19 cellular contexts compared by ENCODE assay signal in genomic region chr13:75802161-75802560, GRCh38.
DNase-seq lines count a peak whose midpoint lies in the region; ATAC-seq and TF ChIP-seq lines count a peak whose summit lies in the region.
"Had no signal": no experiment of that assay in that cellular context is flagged by ENCODE, and none has a peak within 500 bp of the region (broad histone marks: within the 10 kb centered on the region; RNA-seq: fewer than 3 reads in every experiment).

No MANE protein-coding gene starts in this region.

- H3F3A ChIP-seq in smooth muscle cell (ENCODE audit: low read depth), result peaks cover 8% of the 10 kb centered on the region

- no peaks in the 10 kb centered on the region for H3K36me3 ChIP-seq in endodermal cell (ENCODE audit: control insufficient read depth, insufficient read depth, low read length)
- peaks cover 33% of the 10 kb centered on the region for H3K36me3 ChIP-seq in smooth muscle cell (ENCODE audit: low read depth)

- H3K4me3 Mint-ChIP-seq in activated T-cell treated with anti-CD3 and anti-CD28 coated beads, Interleukin-2, amount 50 U/mL, for 24 hours, result peak overlapping the region; percentile 13
- H3K4me3 Mint-ChIP-seq in endodermal cell, result no peak overlapping the region
- H3K4me3 Mint-ChIP-seq in natural killer cell treated with Interleukin-12 subunit alpha and Interleukin-12 subunit beta and Interleukin-15 and Interleukin-18, amount 100 ng/mL, for 72 hours, result no peak overlapping the region
- H3K4me3 Mint-ChIP-seq: nephron had no signal

- no peak overlapping the region for H3K9ac ChIP-seq in endodermal cell (ENCODE audit: extremely low read depth, low read length, poor library complexity, severe bottlenecking)
- no peak overlapping the region for H3K9ac ChIP-seq in smooth muscle cell (ENCODE audit: low read depth)

- H3K27me3 ChIP-seq in endodermal cell (ENCODE audit: control insufficient read depth, insufficient read depth, low read length, poor library complexity, severe bottlenecking) (no peaks in the 10 kb centered on the region), smooth muscle cell (ENCODE audit: low read depth) (no peaks in the 10 kb centered on the region)
- H3K27me3 ChIP-seq: body of pancreas, upper lobe of left lung had no signal

- H3K27ac ChIP-seq in VCaP (peak overlapping the region; percentile 92), endodermal cell (ENCODE audit: low read depth, low read length) (no peak overlapping the region), smooth muscle cell (ENCODE audit: low read depth) (peak overlapping the region; percentile 5)
- H3K27ac ChIP-seq: A549 had no signal

- H3K27me3 Mint-ChIP-seq in activated T-cell treated with anti-CD3 and anti-CD28 coated beads, Interleukin-2, amount 50 U/mL, for 24 hours, result no peaks in the 10 kb centered on the region
- H3K27me3 Mint-ChIP-seq in endodermal cell (ENCODE audit: insufficient read depth), result no peaks in the 10 kb centered on the region
- no peaks in the 10 kb centered on the region for H3K27me3 Mint-ChIP-seq in natural killer cell treated with Interleukin-12 subunit alpha and Interleukin-12 subunit beta and Interleukin-15 and Interleukin-18, amount 100 ng/mL, for 72 hours

- no peaks in the 10 kb centered on the region for H3K9me3 Mint-ChIP-seq in activated T-cell treated with anti-CD3 and anti-CD28 coated beads, Interleukin-2, amount 50 U/mL, for 24 hours
- no peaks in the 10 kb centered on the region for H3K9me3 Mint-ChIP-seq in endodermal cell
- H3K9me3 Mint-ChIP-seq in natural killer cell treated with Interleukin-12 subunit alpha and Interleukin-12 subunit beta and Interleukin-15 and Interleukin-18, amount 100 ng/mL, for 72 hours, result no peaks in the 10 kb centered on the region
- H3K9me3 Mint-ChIP-seq: activated T-helper 2 cell treated with anti-CD3 and anti-CD28 coated beads, Interferon-gamma antibody, Interleukin-2, Interleukin-4, amounts not matched to agents 10 μg/mL and 5 μg/mL and 100 μg/mL, durations not matched to agents 14 hours and 24 hours and 36 hours; nephron had no signal

- peaks cover 8% of the 10 kb centered on the region for H3K4me1 ChIP-seq in endodermal cell (ENCODE audit: control insufficient read depth, insufficient read depth, low read length)
- no peaks in the 10 kb centered on the region for H3K4me1 ChIP-seq in smooth muscle cell (ENCODE audit: low read depth)

- H3K36me3 Mint-ChIP-seq in activated T-cell treated with anti-CD3 and anti-CD28 coated beads, Interleukin-2, amount 50 U/mL, for 24 hours (ENCODE audit: low read depth), result peaks cover 14% of the 10 kb centered on the region
- H3K36me3 Mint-ChIP-seq in endodermal cell (ENCODE audit: low read depth), result peaks cover 1% of the 10 kb centered on the region
- no peaks in the 10 kb centered on the region for H3K36me3 Mint-ChIP-seq in natural killer cell treated with Interleukin-12 subunit alpha and Interleukin-12 subunit beta and Interleukin-15 and Interleukin-18, amount 100 ng/mL, for 72 hours

- H2AFZ ChIP-seq in smooth muscle cell (ENCODE audit: low read depth), result no peak overlapping the region

- H3K4me2 ChIP-seq in smooth muscle cell, result no peak overlapping the region
- H3K4me2 ChIP-seq: A549 had no signal

- H3K4me1 Mint-ChIP-seq in activated T-cell treated with anti-CD3 and anti-CD28 coated beads, Interleukin-2, amount 50 U/mL, for 24 hours (ENCODE audit: low read depth), result peaks cover 61% of the 10 kb centered on the region
- H3K4me1 Mint-ChIP-seq in endodermal cell, result peaks cover 49% of the 10 kb centered on the region
- H3K4me1 Mint-ChIP-seq in natural killer cell treated with Interleukin-12 subunit alpha and Interleukin-12 subunit beta and Interleukin-15 and Interleukin-18, amount 100 ng/mL, for 72 hours (ENCODE audit: low read depth in 2 of 2), result peaks cover 10 to 11% of the 10 kb centered on the region in 2 donors

- no peak for TF ChIP-seq CTCF in VCaP (conservative IDR thresholded peaks at IDR 0.05)
- no peak for TF ChIP-seq CTCF in endodermal cell (conservative IDR thresholded peaks at IDR 0.05)
- TF ChIP-seq CTCF in smooth muscle cell (IDR thresholded peaks at IDR 0.05; ENCODE audit: borderline replicate concordance, insufficient read depth, poor library complexity, severe bottlenecking), result no peak

- no peak for ATAC-seq in HG02938 (IDR thresholded peaks at IDR 0.05; ENCODE audit: unreplicated experiment)
- no peak for ATAC-seq in natural killer cell treated with Interleukin-12 subunit alpha and Interleukin-12 subunit beta and Interleukin-15 and Interleukin-18, amount 100 ng/mL, for 72 hours
- ATAC-seq: A549, body of pancreas had no signal

- H4K20me1 ChIP-seq in smooth muscle cell (ENCODE audit: low read depth), result peaks cover 89% of the 10 kb centered on the region

- H3K4me3 ChIP-seq in endodermal cell (ENCODE audit: low read length), result no peak overlapping the region
- no peak overlapping the region for H3K4me3 ChIP-seq in smooth muscle cell
- H3K4me3 ChIP-seq: A549, body of pancreas, lung, upper lobe of left lung had no signal

- no peaks in the 10 kb centered on the region for H3K79me2 ChIP-seq in smooth muscle cell (ENCODE audit: low read depth)

- H3K9me3 ChIP-seq in endodermal cell (ENCODE audit: control insufficient read depth, low read length) (no peaks in the 10 kb centered on the region), smooth muscle cell (replicated peaks; ENCODE audit: low read depth) (no peaks in the 10 kb centered on the region)
- H3K9me3 ChIP-seq: A549, body of pancreas, upper lobe of left lung had no signal

- DNase-seq in activated T-cell treated with anti-CD3 and anti-CD28 coated beads, Interleukin-2, amount 50 U/mL, for 24 hours, result no peak
- DNase-seq in activated T-cell treated with anti-CD3 and anti-CD28 coated beads, Interleukin-2, amount 50 U/mL, for 48 hours, result no peak
- DNase-seq in endodermal cell (no peak), smooth muscle cell (lab: John Stamatoyannopoulos, UW; ENCODE audit: unreplicated experiment) (no peak), occipital lobe (lab: John Stamatoyannopoulos, UW) (no peak)
- no peak for DNase-seq in natural killer cell treated with Interleukin-12 subunit alpha and Interleukin-12 subunit beta and Interleukin-15 and Interleukin-18, amount 100 ng/mL, for 72 hours (ENCODE audit: low spot score)
- DNase-seq: body of pancreas; NCI-H1436 treated with DMSO at 0.1 percent for 48 hours; NCI-H345; SHP77 treated with DMSO at 0.1 percent for 48 hours; stimulated activated CD4-positive, alpha-beta T cell treated with anti-CD3 and anti-CD28 coated beads, Interleukin-4, amount 100 ng/mL, for 1 hour; stimulated activated CD8-positive, alpha-beta memory T cell treated with anti-CD3 and anti-CD28 coated beads, Interleukin-4, amount 100 ng/mL, for 48 hours; upper lobe of left lung had no signal

- H3K27ac Mint-ChIP-seq in activated T-cell treated with anti-CD3 and anti-CD28 coated beads, Interleukin-2, amount 50 U/mL, for 24 hours, result peak overlapping the region; percentile 78
- H3K27ac Mint-ChIP-seq in endodermal cell, result peak overlapping the region; percentile 41
- H3K27ac Mint-ChIP-seq in natural killer cell treated with Interleukin-12 subunit alpha and Interleukin-12 subunit beta and Interleukin-15 and Interleukin-18, amount 100 ng/mL, for 72 hours, result peak overlapping the region in 1 of 2 donors; percentile 30

- WGBS in endodermal cell (ENCODE audit: insufficient coverage in 1 of 2, insufficient read length in 1 of 2), 2 experiments, result 83 to 92% methylated on average over 2 to 5 of the region's 5 CpGs
- 68% methylated on average over 5 of the region's 5 CpGs for WGBS in smooth muscle cell (ENCODE audit: low lambda C conversion rate)
